2 cellular contexts compared by ENCODE assay signal in the genomic region with DNA sequence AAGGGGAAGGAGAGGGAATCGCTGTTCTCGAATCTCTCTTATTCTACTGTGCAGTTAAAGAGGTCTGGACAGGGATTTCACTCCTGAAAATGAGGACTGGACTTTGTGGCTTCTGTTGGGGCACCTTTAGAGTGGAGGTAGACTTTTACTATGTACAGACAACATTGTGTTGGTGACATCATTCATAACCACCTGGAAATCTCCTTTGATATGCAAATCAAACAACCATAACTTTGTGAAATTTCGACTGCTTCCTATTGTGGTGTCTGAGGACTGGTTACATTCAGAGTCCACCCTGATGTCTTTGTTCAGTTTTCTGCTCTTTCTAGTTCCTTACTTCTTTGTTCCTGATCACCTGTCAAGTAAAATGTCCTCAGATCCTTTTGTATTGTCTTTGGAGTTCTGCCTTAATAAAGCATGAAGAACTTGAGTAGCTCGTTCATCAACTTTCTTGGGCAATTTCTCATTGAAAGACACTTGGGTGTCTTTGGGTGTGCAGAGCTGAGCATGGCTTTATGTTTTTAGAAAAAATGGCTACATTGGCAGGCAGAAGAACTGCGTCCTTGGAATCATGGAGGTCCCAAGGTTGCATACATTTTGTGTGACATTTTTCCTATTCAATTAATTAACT.
TF ChIP-seq lines count a peak whose summit lies in the region.

No MANE protein-coding gene starts in this region.

TF ChIP-seq in A549, 52 proteins besides CTCF, POLR2A, EP300 and RAD21 (continued from another document):
- TF ChIP-seq GATA3 (IDR thresholded peaks at IDR 0.05; ENCODE audit: borderline replicate concordance): no peak
- no peak for TF ChIP-seq HES2 (IDR thresholded peaks at IDR 0.05)
- no peak for TF ChIP-seq ATOH8 (CRISPR knock-in tag; IDR thresholded peaks at IDR 0.05; ENCODE audit: low read depth)
- no peak for TF ChIP-seq EHF (CRISPR knock-in tag; IDR thresholded peaks at IDR 0.05)
- no peak for TF ChIP-seq REST (IDR thresholded peaks at IDR 0.05)
- no peak for TF ChIP-seq TP53 (CRISPR knock-in tag; IDR thresholded peaks at IDR 0.05)
- no peak for TF ChIP-seq RCOR1 (IDR thresholded peaks at IDR 0.05; ENCODE audit: low read depth, low read length)
TF ChIP-seq in A549: peak in this region for 0.

TF ChIP-seq in GM23338, 12 proteins besides CTCF, POLR2A, EP300 and RAD21 (continued from another document):
- TF ChIP-seq, protein P1, sequence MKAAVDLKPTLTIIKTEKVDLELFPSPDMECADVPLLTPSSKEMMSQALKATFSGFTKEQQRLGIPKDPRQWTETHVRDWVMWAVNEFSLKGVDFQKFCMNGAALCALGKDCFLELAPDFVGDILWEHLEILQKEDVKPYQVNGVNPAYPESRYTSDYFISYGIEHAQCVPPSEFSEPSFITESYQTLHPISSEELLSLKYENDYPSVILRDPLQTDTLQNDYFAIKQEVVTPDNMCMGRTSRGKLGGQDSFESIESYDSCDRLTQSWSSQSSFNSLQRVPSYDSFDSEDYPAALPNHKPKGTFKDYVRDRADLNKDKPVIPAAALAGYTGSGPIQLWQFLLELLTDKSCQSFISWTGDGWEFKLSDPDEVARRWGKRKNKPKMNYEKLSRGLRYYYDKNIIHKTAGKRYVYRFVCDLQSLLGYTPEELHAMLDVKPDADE (IDR thresholded peaks at IDR 0.05): no peak
- TF ChIP-seq ZNF114 (CRISPR knock-in tag; IDR thresholded peaks at IDR 0.05) (no peak), POLR2AphosphoS5 (IDR thresholded peaks at IDR 0.05; ENCODE audit: low read depth) (no peak), REST (IDR thresholded peaks at IDR 0.05; ENCODE audit: unreplicated experiment) (no peak), EZH2phosphoT487 (IDR thresholded peaks at IDR 0.05; ENCODE audit: unreplicated experiment) (no peak), ZNF331 (CRISPR knock-in tag; IDR thresholded peaks at IDR 0.05; ENCODE audit: low read depth) (no peak), EZH2 (IDR thresholded peaks at IDR 0.05; ENCODE audit: low read depth, unreplicated experiment) (no peak), STAT1 (IDR thresholded peaks at IDR 0.05; ENCODE audit: unreplicated experiment) (no peak), NANOG (IDR thresholded peaks at IDR 0.05; ENCODE audit: borderline replicate concordance) (no peak)
- TF ChIP-seq, protein P2, sequence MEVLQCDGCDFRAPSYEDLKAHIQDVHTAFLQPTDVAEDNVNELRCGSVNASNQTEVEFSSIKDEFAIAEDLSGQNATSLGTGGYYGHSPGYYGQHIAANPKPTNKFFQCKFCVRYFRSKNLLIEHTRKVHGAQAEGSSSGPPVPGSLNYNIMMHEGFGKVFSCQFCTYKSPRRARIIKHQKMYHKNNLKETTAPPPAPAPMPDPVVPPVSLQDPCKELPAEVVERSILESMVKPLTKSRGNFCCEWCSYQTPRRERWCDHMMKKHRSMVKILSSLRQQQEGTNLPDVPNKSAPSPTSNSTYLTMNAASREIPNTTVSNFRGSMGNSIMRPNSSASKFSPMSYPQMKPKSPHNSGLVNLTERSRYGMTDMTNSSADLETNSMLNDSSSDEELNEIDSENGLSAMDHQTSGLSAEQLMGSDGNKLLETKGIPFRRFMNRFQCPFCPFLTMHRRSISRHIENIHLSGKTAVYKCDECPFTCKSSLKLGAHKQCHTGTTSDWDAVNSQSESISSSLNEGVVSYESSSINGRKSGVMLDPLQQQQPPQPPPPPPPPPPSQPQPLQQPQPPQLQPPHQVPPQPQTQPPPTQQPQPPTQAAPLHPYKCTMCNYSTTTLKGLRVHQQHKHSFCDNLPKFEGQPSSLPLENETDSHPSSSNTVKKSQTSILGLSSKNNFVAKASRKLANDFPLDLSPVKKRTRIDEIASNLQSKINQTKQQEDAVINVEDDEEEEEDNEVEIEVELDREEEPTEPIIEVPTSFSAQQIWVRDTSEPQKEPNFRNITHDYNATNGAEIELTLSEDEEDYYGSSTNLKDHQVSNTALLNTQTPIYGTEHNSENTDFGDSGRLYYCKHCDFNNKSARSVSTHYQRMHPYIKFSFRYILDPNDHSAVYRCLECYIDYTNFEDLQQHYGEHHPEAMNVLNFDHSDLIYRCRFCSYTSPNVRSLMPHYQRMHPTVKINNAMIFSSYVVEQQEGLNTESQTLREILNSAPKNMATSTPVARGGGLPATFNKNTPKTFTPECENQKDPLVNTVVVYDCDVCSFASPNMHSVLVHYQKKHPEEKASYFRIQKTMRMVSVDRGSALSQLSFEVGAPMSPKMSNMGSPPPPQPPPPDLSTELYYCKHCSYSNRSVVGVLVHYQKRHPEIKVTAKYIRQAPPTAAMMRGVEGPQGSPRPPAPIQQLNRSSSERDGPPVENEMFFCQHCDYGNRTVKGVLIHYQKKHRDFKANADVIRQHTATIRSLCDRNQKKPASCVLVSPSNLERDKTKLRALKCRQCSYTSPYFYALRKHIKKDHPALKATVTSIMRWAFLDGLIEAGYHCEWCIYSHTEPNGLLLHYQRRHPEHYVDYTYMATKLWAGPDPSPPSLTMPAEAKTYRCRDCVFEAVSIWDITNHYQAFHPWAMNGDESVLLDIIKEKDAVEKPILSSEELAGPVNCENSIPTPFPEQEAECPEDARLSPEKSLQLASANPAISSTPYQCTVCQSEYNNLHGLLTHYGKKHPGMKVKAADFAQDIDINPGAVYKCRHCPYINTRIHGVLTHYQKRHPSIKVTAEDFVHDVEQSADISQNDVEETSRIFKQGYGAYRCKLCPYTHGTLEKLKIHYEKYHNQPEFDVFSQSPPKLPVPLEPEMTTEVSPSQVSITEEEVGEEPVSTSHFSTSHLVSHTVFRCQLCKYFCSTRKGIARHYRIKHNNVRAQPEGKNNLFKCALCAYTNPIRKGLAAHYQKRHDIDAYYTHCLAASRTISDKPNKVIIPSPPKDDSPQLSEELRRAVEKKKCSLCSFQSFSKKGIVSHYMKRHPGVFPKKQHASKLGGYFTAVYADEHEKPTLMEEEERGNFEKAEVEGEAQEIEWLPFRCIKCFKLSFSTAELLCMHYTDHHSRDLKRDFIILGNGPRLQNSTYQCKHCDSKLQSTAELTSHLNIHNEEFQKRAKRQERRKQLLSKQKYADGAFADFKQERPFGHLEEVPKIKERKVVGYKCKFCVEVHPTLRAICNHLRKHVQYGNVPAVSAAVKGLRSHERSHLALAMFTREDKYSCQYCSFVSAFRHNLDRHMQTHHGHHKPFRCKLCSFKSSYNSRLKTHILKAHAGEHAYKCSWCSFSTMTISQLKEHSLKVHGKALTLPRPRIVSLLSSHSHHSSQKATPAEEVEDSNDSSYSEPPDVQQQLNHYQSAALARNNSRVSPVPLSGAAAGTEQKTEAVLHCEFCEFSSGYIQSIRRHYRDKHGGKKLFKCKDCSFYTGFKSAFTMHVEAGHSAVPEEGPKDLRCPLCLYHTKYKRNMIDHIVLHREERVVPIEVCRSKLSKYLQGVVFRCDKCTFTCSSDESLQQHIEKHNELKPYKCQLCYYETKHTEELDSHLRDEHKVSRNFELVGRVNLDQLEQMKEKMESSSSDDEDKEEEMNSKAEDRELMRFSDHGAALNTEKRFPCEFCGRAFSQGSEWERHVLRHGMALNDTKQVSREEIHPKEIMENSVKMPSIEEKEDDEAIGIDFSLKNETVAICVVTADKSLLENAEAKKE (CRISPR knock-in tag; IDR thresholded peaks at IDR 0.05): no peak
TF ChIP-seq in GM23338: peak in this region for 0.
